Comparison of ENCODE assay signal across 1 cellular context in genomic region chr2:232889876-232890401, GRCh38.
TF ChIP-seq lines count a peak whose summit lies in the region.

No MANE protein-coding gene starts in this region.

TF ChIP-seq in H1, 55 proteins besides CTCF, POLR2A, EP300 and RAD21:
- TF ChIP-seq CEBPB (IDR thresholded peaks at IDR 0.05; ENCODE audit: low read depth, low read length) (no peak), RNF2 (IDR thresholded peaks at IDR 0.05; ENCODE audit: borderline replicate concordance, low read depth, low read length, missing control alignments, poor library complexity, severe bottlenecking) (no peak), CHD2 (IDR thresholded peaks at IDR 0.05; ENCODE audit: low read length) (no peak), YY1 (IDR thresholded peaks at IDR 0.05; ENCODE audit: low read depth, low read length) (no peak), SIN3A (conservative IDR thresholded peaks at IDR 0.05 in 1 of 2, IDR thresholded peaks at IDR 0.05 in 1 of 2; ENCODE audit: low read depth in 1 of 2, low read length in 2 of 2) (no peak), BRCA1 (IDR thresholded peaks at IDR 0.05; ENCODE audit: low read depth, low read length) (no peak), HDAC2 (IDR thresholded peaks at IDR 0.05; ENCODE audit: borderline replicate concordance in 1 of 2, low read depth in 2 of 2, low read length in 2 of 2) (no peak), CREB1 (IDR thresholded peaks at IDR 0.05) (no peak), TAF1 (IDR thresholded peaks at IDR 0.05; ENCODE audit: low read depth, low read length) (no peak), MAFK (IDR thresholded peaks at IDR 0.05; ENCODE audit: low read depth, low read length) (no peak)
